20 cellular contexts compared by ENCODE assay signal in genomic region chr7:101651116-101651515, GRCh38. TPM values are rescaled to one million over a fixed set of nuclear protein-coding genes. Genes with fewer than 3 reads are reported as not detected.
"Had no signal": no experiment of that assay in that cellular context is flagged by ENCODE, and none has a peak within 500 bp of the region (broad histone marks: within the 10 kb centered on the region; RNA-seq: fewer than 3 reads in every experiment).

No MANE protein-coding gene starts in this region.

- DNase-seq: activated CD4-positive, alpha-beta T cell treated with anti-CD3 and anti-CD28 coated beads, Interleukin-2, amount 50 U/mL, for 48 hours; activated naive CD8-positive, alpha-beta T cell treated with anti-CD3 and anti-CD28 coated beads, Interleukin-2, amount 10 ng/mL, durations not matched to agents 7 days and 5 days; activated T-cell treated with anti-CD3 and anti-CD28 coated beads, Interleukin-2, amount 50 U/mL, for 48 hours; aorta; esophagus squamous epithelium; heart right ventricle; mammary epithelial cell; mucosa of descending colon; natural killer cell; nucleus accumbens; stimulated activated CD4-positive, alpha-beta T cell treated with anti-CD3 and anti-CD28 coated beads, Interleukin-15, amount 100 ng/mL, for 24 hours; stimulated activated CD4-positive, alpha-beta T cell treated with anti-CD3 and anti-CD28 coated beads, Interleukin-4, amount 100 ng/mL, for 24 hours; stomach had no signal

- H3K4me1 Mint-ChIP-seq: activated naive CD8-positive, alpha-beta T cell treated with anti-CD3 and anti-CD28 coated beads, Interleukin-2, amount 10 ng/mL, durations not matched to agents 7 days and 5 days; natural killer cell had no signal

- H3K9me3 ChIP-seq: esophagus squamous epithelium, heart right ventricle, mucosa of descending colon, stomach, thoracic aorta had no signal

- H3K4me3 Mint-ChIP-seq: activated naive CD8-positive, alpha-beta T cell treated with anti-CD3 and anti-CD28 coated beads, Interleukin-2, amount 10 ng/mL, durations not matched to agents 7 days and 5 days; natural killer cell; T-helper 2 cell treated with Interferon-gamma antibody and Interleukin-4, amounts not matched to agents 5 μg/mL and 100 μg/mL, for 36 hours had no signal

- H3K27me3 ChIP-seq: stomach had no signal

- H3K4me3 ChIP-seq: esophagus squamous epithelium, heart right ventricle, mucosa of descending colon, stomach, thoracic aorta had no signal

- H3K36me3 ChIP-seq: esophagus squamous epithelium, heart right ventricle, stomach, thoracic aorta had no signal

- H3K27ac Mint-ChIP-seq: activated naive CD8-positive, alpha-beta T cell treated with anti-CD3 and anti-CD28 coated beads, Interleukin-2, amount 10 ng/mL, durations not matched to agents 7 days and 5 days; natural killer cell; T-helper 2 cell treated with Interferon-gamma antibody and Interleukin-4, amounts not matched to agents 5 μg/mL and 100 μg/mL, for 36 hours had no signal

- H3K36me3 Mint-ChIP-seq: activated naive CD8-positive, alpha-beta T cell treated with anti-CD3 and anti-CD28 coated beads, Interleukin-2, amount 10 ng/mL, durations not matched to agents 7 days and 5 days; natural killer cell had no signal

- H3K27ac ChIP-seq: esophagus squamous epithelium, heart right ventricle, stomach, thoracic aorta had no signal

- ATAC-seq: activated CD4-positive, CD25-positive, alpha-beta regulatory T cell treated with anti-CD3 and anti-CD28 coated beads, Interleukin-2, amount 50 U/mL, for 24 hours; left lobe of liver; mucosa of descending colon; natural killer cell had no signal

- H3K9me3 Mint-ChIP-seq: activated naive CD8-positive, alpha-beta T cell treated with anti-CD3 and anti-CD28 coated beads, Interleukin-2, amount 10 ng/mL, durations not matched to agents 7 days and 5 days; natural killer cell; T-helper 2 cell treated with Interferon-gamma antibody and Interleukin-4, amounts not matched to agents 5 μg/mL and 100 μg/mL, for 36 hours had no signal

RNA-seq across cellular contexts. Expression of gene MYL10, which starts 22.0 kb away (rescaled TPM):
- total RNA-seq: activated naive CD8-positive, alpha-beta T cell treated with anti-CD3 and anti-CD28 coated beads, Interleukin-2, amount 10 ng/mL, durations not matched to agents 7 days and 5 days; aorta; esophagus squamous epithelium; frontal cortex; heart right ventricle; left lobe of liver; mammary epithelial cell; mucosa of descending colon; natural killer cell; pulmonary artery endothelial cell; stomach; thoracic aorta; ureter had no signal
- polyA plus RNA-seq: aorta, heart right ventricle, mammary epithelial cell, stomach had no signal
